18 cellular contexts compared by ENCODE assay signal in genomic region chr21:26962516-26963305, GRCh38. TPM values are rescaled to one million over a fixed set of nuclear protein-coding genes. Genes with fewer than 3 reads are reported as not detected.
DNase-seq lines count a peak whose midpoint lies in the region; ATAC-seq, FAIRE-seq and TF ChIP-seq lines count a peak whose summit lies in the region.
"Had no signal": no experiment of that assay in that cellular context is flagged by ENCODE, and none has a peak within 500 bp of the region (broad histone marks: within the 10 kb centered on the region; RNA-seq: fewer than 3 reads in every experiment).

No MANE protein-coding gene starts in this region.

- H3K27ac ChIP-seq in SK-N-SH (ENCODE audit: low read depth in 2 of 2, low read length in 1 of 2) (no peak overlapping the region; a peak in 1 of 4 replicates), astrocyte (ENCODE audit: low read depth, low read length) (no peak overlapping the region), muscle layer of duodenum (ENCODE audit: low read length) (no peak overlapping the region), transverse colon (peak overlapping the region; percentile 71 to 81 (median 74))

- H4K20me1 ChIP-seq in SK-N-SH (ENCODE audit: insufficient read depth) (no peaks in the 10 kb centered on the region), astrocyte (ENCODE audit: insufficient read depth, low read length) (no peaks in the 10 kb centered on the region)

- H2AFZ ChIP-seq in SK-N-SH (ENCODE audit: low read depth) (no peak overlapping the region), astrocyte (ENCODE audit: low read depth, low read length) (no peak overlapping the region)

- peak overlapping the region in 1 of 2 experiments; percentile 14; a peak in 1 of 4 replicates for H3K4me3 ChIP-seq in SK-N-SH (ENCODE audit: low read depth in 2 of 2, low read length in 1 of 2)
- no peak overlapping the region for H3K4me3 ChIP-seq in astrocyte (ENCODE audit: insufficient read depth, low read depth, low read length)
- peak overlapping the region; percentile 16 to 20 for H3K4me3 ChIP-seq in muscle layer of duodenum (ENCODE audit: low read depth in 1 of 2, low read length in 2 of 2)
- peak overlapping the region in 1 of 4 donors; percentile 6 for H3K4me3 ChIP-seq in transverse colon

- H3F3A ChIP-seq in SK-N-SH (replicated peaks; ENCODE audit: insufficient read depth), result no peaks in the 10 kb centered on the region

- H3K4me2 ChIP-seq in SK-N-SH, result no peak overlapping the region
- H3K4me2 ChIP-seq in astrocyte (ENCODE audit: low read length), result no peak overlapping the region

- TF ChIP-seq CTCF in SK-N-SH (IDR thresholded peaks at IDR 0.05), result no peak
- TF ChIP-seq CTCF in astrocyte (IDR thresholded peaks at IDR 0.05; ENCODE audit: insufficient read depth, low read depth, low read length), result no peak
- TF ChIP-seq CTCF in transverse colon (IDR thresholded peaks at IDR 0.05), result no peak

- peak; percentile 32 for FAIRE-seq in astrocyte (lab: Jason Lieb, UNC)
- FAIRE-seq: bronchial epithelial cell, G401.6 had no signal

- 85% methylated on average over 5 of the region's 5 CpGs for WGBS in SK-N-SH (ENCODE audit: low lambda C conversion rate)
- WGBS in transverse colon (ENCODE audit: low coverage in 1 of 2), 2 donors, result 36 to 43% methylated on average over 4 to 5 of the region's 5 CpGs

- H3K27me3 ChIP-seq in SK-N-SH (ENCODE audit: insufficient read depth), result no peaks in the 10 kb centered on the region
- H3K27me3 ChIP-seq in astrocyte (ENCODE audit: insufficient read depth, low read length), result peaks cover 13% of the 10 kb centered on the region
- no peaks in the 10 kb centered on the region for H3K27me3 ChIP-seq in muscle layer of duodenum (ENCODE audit: low read depth, low read length)
- peaks cover 28% of the 10 kb centered on the region for H3K27me3 ChIP-seq in transverse colon

- H3K27ac Mint-ChIP-seq in astrocyte (ENCODE audit: unreplicated experiment), result no peak overlapping the region
- no peak overlapping the region for H3K27ac Mint-ChIP-seq in activated naive CD4-positive, alpha-beta T cell treated with anti-CD3 and anti-CD28 coated beads, Interleukin-2, amount 10 ng/mL, durations not matched to agents 7 days and 5 days
- H3K27ac Mint-ChIP-seq: activated naive CD4-positive, alpha-beta T cell treated with anti-CD3 and anti-CD28 coated beads for 36 hours had no signal

- H3K4me1 Mint-ChIP-seq in astrocyte (ENCODE audit: low read depth, unreplicated experiment), result peaks cover 2% of the 10 kb centered on the region
- no peaks in the 10 kb centered on the region for H3K4me1 Mint-ChIP-seq in activated naive CD4-positive, alpha-beta T cell treated with anti-CD3 and anti-CD28 coated beads, Interleukin-2, amount 10 ng/mL, durations not matched to agents 7 days and 5 days

- in situ Hi-C loops in transverse colon (cut with MboI; ENCODE audit: low pct_ligation_motif_present in 1 of 4, low pct_unique_long_range_greater_than_20kb in 1 of 4, low sequenced_read_pairs in 3 of 4), result no loop called here

- ATAC-seq in SK-N-SH treated with all-trans-retinoic acid at 6 μM for 48 hours (no peak), GM21723 (IDR thresholded peaks at IDR 0.05; ENCODE audit: unreplicated experiment) (no peak), HG02759 (IDR thresholded peaks at IDR 0.05; ENCODE audit: unreplicated experiment) (no peak)

- H3K4me1 ChIP-seq in SK-N-SH (ENCODE audit: control insufficient read depth in 1 of 2, insufficient read depth in 2 of 2, low read depth in 1 of 2, low read length in 1 of 2) (peaks cover 0 to 6% of the 10 kb centered on the region in 2 experiments; a peak in 1 of 4 replicates), astrocyte (ENCODE audit: insufficient read depth, low read length) (peaks cover 4% of the 10 kb centered on the region), muscle layer of duodenum (ENCODE audit: control insufficient read depth in 1 of 2, insufficient read depth in 2 of 2, low read length in 2 of 2) (peaks cover 5 to 19% of the 10 kb centered on the region in 2 donors), transverse colon (peaks cover 0 to 11% (median 0%) of the 10 kb centered on the region in 4 donors)

- H3K36me3 ChIP-seq in SK-N-SH (replicated peaks in 1 of 2; ENCODE audit: control insufficient read depth in 1 of 2, insufficient read depth in 2 of 2, low read length in 1 of 2), result no peaks in the 10 kb centered on the region
- no peaks in the 10 kb centered on the region for H3K36me3 ChIP-seq in astrocyte (ENCODE audit: insufficient read depth, low read length)
- no peaks in the 10 kb centered on the region for H3K36me3 ChIP-seq in muscle layer of duodenum (ENCODE audit: control insufficient read depth in 1 of 2, insufficient read depth in 2 of 2, low read length in 2 of 2)
- no peaks in the 10 kb centered on the region for H3K36me3 ChIP-seq in transverse colon

- H3K9ac ChIP-seq in SK-N-SH, result no peak overlapping the region
- no peak overlapping the region for H3K9ac ChIP-seq in astrocyte (ENCODE audit: low read length)

- DNase-seq in SK-N-SH (no peak), astrocyte (ENCODE audit: low read depth) (no peak), transverse colon (no peak)
- no peak for DNase-seq in activated naive CD4-positive, alpha-beta T cell treated with anti-CD3 and anti-CD28 coated beads, Interleukin-2, amount 10 ng/mL, durations not matched to agents 7 days and 5 days
- DNase-seq: ACHN; activated CD8-positive, alpha-beta memory T cell treated with anti-CD3 and anti-CD28 coated beads, Interleukin-2, amount 50 U/mL, for 48 hours; activated naive CD4-positive, alpha-beta T cell treated with anti-CD3 and anti-CD28 coated beads for 36 hours; NCI-H187; NCI-H526 treated with DMSO at 0.1 percent for 48 hours; RPMI8226; substantia nigra; T-helper 2 cell had no signal

- H3K27me3 Mint-ChIP-seq in astrocyte (ENCODE audit: low read depth, unreplicated experiment), result peaks cover 21% of the 10 kb centered on the region
- H3K27me3 Mint-ChIP-seq in activated naive CD4-positive, alpha-beta T cell treated with anti-CD3 and anti-CD28 coated beads, Interleukin-2, amount 10 ng/mL, durations not matched to agents 7 days and 5 days, result peaks cover 34% of the 10 kb centered on the region

- H3K79me2 ChIP-seq in SK-N-SH (ENCODE audit: insufficient read depth) (no peaks in the 10 kb centered on the region), astrocyte (ENCODE audit: insufficient read depth, low read length) (no peaks in the 10 kb centered on the region)

- H3K9me3 ChIP-seq in SK-N-SH (no peaks in the 10 kb centered on the region), astrocyte (ENCODE audit: insufficient read depth, low read depth, low read length) (no peaks in the 10 kb centered on the region), muscle layer of duodenum (ENCODE audit: control insufficient read depth in 1 of 2, low read length in 2 of 2) (no peaks in the 10 kb centered on the region), transverse colon (no peaks in the 10 kb centered on the region)

- no peak overlapping the region for H3K4me3 Mint-ChIP-seq in astrocyte (ENCODE audit: unreplicated experiment)
- H3K4me3 Mint-ChIP-seq in activated naive CD4-positive, alpha-beta T cell treated with anti-CD3 and anti-CD28 coated beads, Interleukin-2, amount 10 ng/mL, durations not matched to agents 7 days and 5 days, result no peak overlapping the region
- H3K4me3 Mint-ChIP-seq: activated naive CD4-positive, alpha-beta T cell treated with anti-CD3 and anti-CD28 coated beads for 36 hours had no signal

- no peak for TF ChIP-seq EP300 in SK-N-SH (IDR thresholded peaks at IDR 0.05; ENCODE audit: borderline replicate concordance in 1 of 2, low read depth in 1 of 2, low read length in 1 of 2)
- no peak for TF ChIP-seq EP300 in transverse colon (IDR thresholded peaks at IDR 0.05; ENCODE audit: low read depth)

- TF ChIP-seq POLR2A in transverse colon (IDR thresholded peaks at IDR 0.05), result no peak

- peaks cover 5% of the 10 kb centered on the region for H3K36me3 Mint-ChIP-seq in astrocyte (ENCODE audit: low read depth, unreplicated experiment)
- H3K36me3 Mint-ChIP-seq in activated naive CD4-positive, alpha-beta T cell treated with anti-CD3 and anti-CD28 coated beads, Interleukin-2, amount 10 ng/mL, durations not matched to agents 7 days and 5 days, result no peaks in the 10 kb centered on the region

- intact Hi-C loops in transverse colon (cut with DNase I; ENCODE audit: low total_unique reads), result no loop called here

- H3K9me3 Mint-ChIP-seq in astrocyte (ENCODE audit: unreplicated experiment), result no peaks in the 10 kb centered on the region
- no peaks in the 10 kb centered on the region for H3K9me3 Mint-ChIP-seq in activated naive CD4-positive, alpha-beta T cell treated with anti-CD3 and anti-CD28 coated beads, Interleukin-2, amount 10 ng/mL, durations not matched to agents 7 days and 5 days
- H3K9me3 Mint-ChIP-seq: activated naive CD4-positive, alpha-beta T cell treated with anti-CD3 and anti-CD28 coated beads for 36 hours had no signal

- no peak for TF ChIP-seq RAD21 in SK-N-SH (IDR thresholded peaks at IDR 0.05; ENCODE audit: low read length)

- POLR2A ChIA-PET in SK-N-SH (lab: Yijun Ruan, JAX), result no interaction called here

- H3K9me2 ChIP-seq in SK-N-SH, result no peaks in the 10 kb centered on the region

- CTCF ChIA-PET in SK-N-SH (lab: Yijun Ruan, JAX), result interaction anchor here (0.6 to 2.4 kb wide), 8 partner anchors 10 to 1734 kb away, joined by 3 to 10 read pairs (median 3); no protein-coding TSS in a partner anchor
- CTCF ChIA-PET in activated naive CD4-positive, alpha-beta T cell treated with anti-CD3 and anti-CD28 coated beads, Interleukin-2, amount 10 ng/mL, durations not matched to agents 7 days and 5 days (lab: Charles Lee), result interaction anchor here (0.8 kb wide), 2 partner anchors 14 to 1783 kb away, joined by 4 read pairs; no protein-coding TSS in a partner anchor

TF ChIP-seq in SK-N-SH, 30 proteins besides CTCF, POLR2A, EP300 and RAD21:
- no peak for TF ChIP-seq CHD2 (IDR thresholded peaks at IDR 0.05; ENCODE audit: low read length, partially characterized antibody)
- TF ChIP-seq FOXJ3 (CRISPR knock-in tag; IDR thresholded peaks at IDR 0.05), result no peak
- TF ChIP-seq IRF3 (IDR thresholded peaks at IDR 0.05; ENCODE audit: low read depth, low read length), result no peak
TF ChIP-seq in SK-N-SH: peak in this region for 0.

RNA-seq across cellular contexts. Expression of gene ADAMTS5, which starts 4.2 kb away (rescaled TPM):
- 0.90 and 1.5 TPM in 2 replicates for polyA plus RNA-seq in SK-N-SH (2012; rRNA removed)
- polyA plus RNA-seq in SK-N-SH (2012; cell fraction: cytosol; rRNA removed), result 1.2 and 1.3 TPM in 2 replicates
- polyA plus RNA-seq in SK-N-SH (2012; cell fraction: nucleus; rRNA removed), result 1.3 and 2.6 TPM in 2 replicates
- total RNA-seq in astrocyte (8.6 and 14.1 TPM in 2 replicates), transverse colon (10 to 100 TPM in 1 of 4 donors, 1 to 10 TPM in 3; 6.6 to 12.9 (median 8.9) TPM)
- total RNA-seq: activated naive CD4-positive, alpha-beta T cell treated with anti-CD3 and anti-CD28 coated beads for 36 hours had no signal

Comparison
In these comparisons a context has a peak if more than half of its experiments do, and no peak if none do; other contexts are left out.
1. H3K27ac ChIP-seq: peak in transverse colon (4 of 4); none in SK-N-SH (0 of 2), astrocyte (single experiment) and muscle layer of duodenum (single experiment).